Comparison of ENCODE assay signal across 1 cellular context in genomic region chr7:5758753-5759330, GRCh38.
TF ChIP-seq lines count a peak whose summit lies in the region.

No MANE protein-coding gene starts in this region.

TF ChIP-seq in HepG2, 621 proteins besides CTCF, POLR2A, EP300 and RAD21 (continued from another document):
- TF ChIP-seq TEF (CRISPR knock-in tag; IDR thresholded peaks at IDR 0.05) = no peak
- TF ChIP-seq ZBTB10 (CRISPR knock-in tag; IDR thresholded peaks at IDR 0.05; ENCODE audit: borderline replicate concordance) = no peak
- no peak for TF ChIP-seq REXO4 (CRISPR knock-in tag; IDR thresholded peaks at IDR 0.05; ENCODE audit: borderline replicate concordance)
- TF ChIP-seq HNRNPL (IDR thresholded peaks at IDR 0.05; ENCODE audit: low read depth, low read length) = no peak
- no peak for TF ChIP-seq MBD4 (IDR thresholded peaks at IDR 0.05; ENCODE audit: borderline replicate concordance, low read length)
- TF ChIP-seq, protein P1, sequence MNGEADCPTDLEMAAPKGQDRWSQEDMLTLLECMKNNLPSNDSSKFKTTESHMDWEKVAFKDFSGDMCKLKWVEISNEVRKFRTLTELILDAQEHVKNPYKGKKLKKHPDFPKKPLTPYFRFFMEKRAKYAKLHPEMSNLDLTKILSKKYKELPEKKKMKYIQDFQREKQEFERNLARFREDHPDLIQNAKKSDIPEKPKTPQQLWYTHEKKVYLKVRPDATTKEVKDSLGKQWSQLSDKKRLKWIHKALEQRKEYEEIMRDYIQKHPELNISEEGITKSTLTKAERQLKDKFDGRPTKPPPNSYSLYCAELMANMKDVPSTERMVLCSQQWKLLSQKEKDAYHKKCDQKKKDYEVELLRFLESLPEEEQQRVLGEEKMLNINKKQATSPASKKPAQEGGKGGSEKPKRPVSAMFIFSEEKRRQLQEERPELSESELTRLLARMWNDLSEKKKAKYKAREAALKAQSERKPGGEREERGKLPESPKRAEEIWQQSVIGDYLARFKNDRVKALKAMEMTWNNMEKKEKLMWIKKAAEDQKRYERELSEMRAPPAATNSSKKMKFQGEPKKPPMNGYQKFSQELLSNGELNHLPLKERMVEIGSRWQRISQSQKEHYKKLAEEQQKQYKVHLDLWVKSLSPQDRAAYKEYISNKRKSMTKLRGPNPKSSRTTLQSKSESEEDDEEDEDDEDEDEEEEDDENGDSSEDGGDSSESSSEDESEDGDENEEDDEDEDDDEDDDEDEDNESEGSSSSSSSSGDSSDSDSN (CRISPR knock-in tag; IDR thresholded peaks at IDR 0.05) = no peak
- no peak for TF ChIP-seq ZNF343 (CRISPR knock-in tag; IDR thresholded peaks at IDR 0.05)
- no peak for TF ChIP-seq ZNF549 (CRISPR knock-in tag; IDR thresholded peaks at IDR 0.05)
- no peak for TF ChIP-seq SMAD1 (CRISPR knock-in tag; IDR thresholded peaks at IDR 0.05; ENCODE audit: borderline replicate concordance, low read depth)
